In genomic region chr5:166708271-166708670, GRCh38 we compare ENCODE assay signal across 27 cellular contexts.
"Had no signal": no experiment of that assay in that cellular context is flagged by ENCODE, and none has a peak within 500 bp of the region (broad histone marks: within the 10 kb centered on the region; RNA-seq: fewer than 3 reads in every experiment).

No MANE protein-coding gene starts in this region.

- H3K27me3 Mint-ChIP-seq: activated naive CD4-positive, alpha-beta T cell treated with anti-CD3 and anti-CD28 coated beads, Interleukin-2, amount 50 U/mL, for 24 hours; activated T-cell treated with anti-CD3 and anti-CD28 coated beads, Interleukin-2, amount 50 U/mL, for 24 hours; central memory CD8-positive, alpha-beta T cell had no signal

- H3K27ac Mint-ChIP-seq: activated CD8-positive, alpha-beta T cell treated with anti-CD3 and anti-CD28 coated beads, Interleukin-2, amount 10 ng/mL, durations not matched to agents 7 days and 5 days; activated naive CD4-positive, alpha-beta T cell treated with anti-CD3 and anti-CD28 coated beads, Interleukin-2, amount 50 U/mL, for 24 hours; activated T-cell treated with anti-CD3 and anti-CD28 coated beads, Interleukin-2, amount 50 U/mL, for 24 hours; activated T-helper 1 cell treated with anti-CD3 and anti-CD28 coated beads, Interleukin-12 subunit alpha, Interleukin-12 subunit beta, Interleukin-2, Interleukin-4 antibody, amounts not matched to agents 30 ng/mL and 10 ng/mL and 1 ng/mL, durations not matched to agents 14 hours and 24 hours and 36 hours; brain; T-helper 1 cell treated with Interleukin-12 subunit alpha and Interleukin-12 subunit beta and Interleukin-4 antibody, amounts not matched to agents 30 μg/mL and 1 μg/mL, for 36 hours; WTC11 had no signal

- H3K9me3 Mint-ChIP-seq: activated T-helper 1 cell treated with anti-CD3 and anti-CD28 coated beads, Interleukin-12 subunit alpha, Interleukin-12 subunit beta, Interleukin-2, Interleukin-4 antibody, amounts not matched to agents 30 ng/mL and 10 ng/mL and 1 ng/mL, durations not matched to agents 14 hours and 24 hours and 36 hours had no signal

- H3K36me3 Mint-ChIP-seq: brain had no signal

- H3K4me1 Mint-ChIP-seq: activated naive CD4-positive, alpha-beta T cell treated with anti-CD3 and anti-CD28 coated beads, Interleukin-2, amount 50 U/mL, for 24 hours; central memory CD8-positive, alpha-beta T cell had no signal

- H3K4me3 Mint-ChIP-seq: activated CD8-positive, alpha-beta T cell treated with anti-CD3 and anti-CD28 coated beads, Interleukin-2, amount 10 ng/mL, durations not matched to agents 7 days and 5 days; activated naive CD4-positive, alpha-beta T cell treated with anti-CD3 and anti-CD28 coated beads, Interleukin-2, amount 50 U/mL, for 24 hours; activated T-cell treated with anti-CD3 and anti-CD28 coated beads, Interleukin-2, amount 50 U/mL, for 24 hours; activated T-helper 1 cell treated with anti-CD3 and anti-CD28 coated beads, Interleukin-12 subunit alpha, Interleukin-12 subunit beta, Interleukin-2, Interleukin-4 antibody, amounts not matched to agents 30 ng/mL and 10 ng/mL and 1 ng/mL, durations not matched to agents 14 hours and 24 hours and 36 hours; brain; central memory CD8-positive, alpha-beta T cell; T-helper 1 cell treated with Interleukin-12 subunit alpha and Interleukin-12 subunit beta and Interleukin-4 antibody, amounts not matched to agents 30 μg/mL and 1 μg/mL, for 36 hours; WTC11 had no signal

- ATAC-seq: activated CD8-positive, alpha-beta T cell treated with anti-CD3 and anti-CD28 coated beads, Interleukin-2, amount 10 ng/mL, durations not matched to agents 7 days and 5 days; Panc1; Right ventricle myocardium inferior; WTC11 had no signal

- DNase-seq: activated CD4-positive, alpha-beta T cell treated with anti-CD3 and anti-CD28 coated beads for 48 hours; activated CD4-positive, alpha-beta T cell treated with anti-CD3 and anti-CD28 coated beads, Interleukin-2, amount 50 U/mL, for 4 hours; activated CD4-positive, CD25-positive, alpha-beta regulatory T cell treated with anti-CD3 and anti-CD28 coated beads, Interleukin-2, amount 50 U/mL, for 72 hours; activated CD8-positive, alpha-beta T cell treated with anti-CD3 and anti-CD28 coated beads, Interleukin-2, amount 10 ng/mL, durations not matched to agents 7 days and 5 days; activated effector memory CD4-positive, alpha-beta T cell treated with Interleukin-2 at 50 U/mL for 16 hours; activated naive CD4-positive, alpha-beta T cell; activated T-cell treated with anti-CD3 and anti-CD28 coated beads, Interleukin-2, amount 50 U/mL, for 24 hours; amniotic stem cell; Karpas-422; MM.1S; NCI-H1105; NCI-H1436; NCI-H187; NCI-H2081; NCI-H510A treated with DMSO at 0.1 percent for 48 hours; NCI-H69; NK-92 treated with Interleukin-12 subunit alpha and Interleukin-12 subunit beta, amount 100 ng/mL, for 24 hours; OCI-M1; RPMI8226 had no signal
